In the genomic region with DNA sequence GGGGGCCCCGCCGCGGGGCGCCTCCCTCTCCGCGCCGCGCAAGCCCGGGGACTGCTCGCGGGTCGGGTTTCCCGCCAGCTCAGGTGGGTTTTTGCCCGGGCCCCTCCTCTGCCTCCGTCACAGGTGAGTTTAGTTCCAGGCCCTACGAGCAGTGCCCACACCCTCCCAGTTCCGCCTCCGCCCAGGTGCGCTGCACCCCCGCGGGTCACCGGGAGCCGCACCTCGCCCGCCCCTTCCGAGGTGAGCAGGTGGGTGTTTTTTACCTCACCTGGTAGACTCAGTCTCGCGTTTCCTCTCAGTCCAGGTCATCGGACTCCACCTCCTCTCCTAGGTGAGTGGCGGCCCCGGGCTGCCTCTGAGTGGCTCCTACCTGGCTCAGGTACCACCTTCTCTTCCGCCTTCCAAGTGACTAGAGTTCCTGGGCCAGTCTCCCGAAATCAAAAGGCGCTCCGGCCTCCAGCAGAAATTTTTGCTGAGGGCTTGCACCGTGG, we compare ENCODE assay signal across 1 cellular context.
TF ChIP-seq lines count a peak whose summit lies in the region.

A gene with protein sequence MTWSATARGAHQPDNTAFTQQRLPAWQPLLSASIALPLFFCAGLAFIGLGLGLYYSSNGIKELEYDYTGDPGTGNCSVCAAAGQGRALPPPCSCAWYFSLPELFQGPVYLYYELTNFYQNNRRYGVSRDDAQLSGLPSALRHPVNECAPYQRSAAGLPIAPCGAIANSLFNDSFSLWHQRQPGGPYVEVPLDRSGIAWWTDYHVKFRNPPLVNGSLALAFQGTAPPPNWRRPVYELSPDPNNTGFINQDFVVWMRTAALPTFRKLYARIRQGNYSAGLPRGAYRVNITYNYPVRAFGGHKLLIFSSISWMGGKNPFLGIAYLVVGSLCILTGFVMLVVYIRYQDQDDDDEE (minus strand): TSS at position 153 of the 491 bp plus-strand sequence. CDS start 191 bp downstream, outside the sequence.

TF ChIP-seq in IMR-90, 13 proteins besides CTCF, POLR2A, EP300 and RAD21:
- TF ChIP-seq, protein P1, sequence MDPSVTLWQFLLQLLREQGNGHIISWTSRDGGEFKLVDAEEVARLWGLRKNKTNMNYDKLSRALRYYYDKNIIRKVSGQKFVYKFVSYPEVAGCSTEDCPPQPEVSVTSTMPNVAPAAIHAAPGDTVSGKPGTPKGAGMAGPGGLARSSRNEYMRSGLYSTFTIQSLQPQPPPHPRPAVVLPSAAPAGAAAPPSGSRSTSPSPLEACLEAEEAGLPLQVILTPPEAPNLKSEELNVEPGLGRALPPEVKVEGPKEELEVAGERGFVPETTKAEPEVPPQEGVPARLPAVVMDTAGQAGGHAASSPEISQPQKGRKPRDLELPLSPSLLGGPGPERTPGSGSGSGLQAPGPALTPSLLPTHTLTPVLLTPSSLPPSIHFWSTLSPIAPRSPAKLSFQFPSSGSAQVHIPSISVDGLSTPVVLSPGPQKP (IDR thresholded peaks at IDR 0.05; ENCODE audit: borderline replicate concordance, low read depth, low read length): no peak
- no peak for TF ChIP-seq RCOR1 (IDR thresholded peaks at IDR 0.05; ENCODE audit: insufficient replicate concordance, low read length)
- no peak for TF ChIP-seq NFE2L2 (IDR thresholded peaks at IDR 0.05; ENCODE audit: low read depth, low read length)
- TF ChIP-seq MAZ (IDR thresholded peaks at IDR 0.05; ENCODE audit: borderline replicate concordance, low read depth, low read length): no peak
- TF ChIP-seq RFX5 (IDR thresholded peaks at IDR 0.05; ENCODE audit: low read depth, low read length): no peak
- no peak for TF ChIP-seq SMC3 (IDR thresholded peaks at IDR 0.05; ENCODE audit: low read depth, low read length)
- TF ChIP-seq, protein P2, sequence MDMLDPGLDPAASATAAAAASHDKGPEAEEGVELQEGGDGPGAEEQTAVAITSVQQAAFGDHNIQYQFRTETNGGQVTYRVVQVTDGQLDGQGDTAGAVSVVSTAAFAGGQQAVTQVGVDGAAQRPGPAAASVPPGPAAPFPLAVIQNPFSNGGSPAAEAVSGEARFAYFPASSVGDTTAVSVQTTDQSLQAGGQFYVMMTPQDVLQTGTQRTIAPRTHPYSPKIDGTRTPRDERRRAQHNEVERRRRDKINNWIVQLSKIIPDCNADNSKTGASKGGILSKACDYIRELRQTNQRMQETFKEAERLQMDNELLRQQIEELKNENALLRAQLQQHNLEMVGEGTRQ (IDR thresholded peaks at IDR 0.05; ENCODE audit: low read depth, low read length): no peak
- no peak for TF ChIP-seq FOS (IDR thresholded peaks at IDR 0.05; ENCODE audit: low read depth, low read length)
- TF ChIP-seq CEBPB (IDR thresholded peaks at IDR 0.05; ENCODE audit: low read depth, low read length): no peak
- no peak for TF ChIP-seq MXI1 (IDR thresholded peaks at IDR 0.05; ENCODE audit: borderline replicate concordance, low read depth, low read length)
- no peak for TF ChIP-seq CHD1 (IDR thresholded peaks at IDR 0.05; ENCODE audit: low read depth, low read length)
- no peak for TF ChIP-seq MAFK (IDR thresholded peaks at IDR 0.05; ENCODE audit: low read depth, low read length)
- TF ChIP-seq BHLHE40 (IDR thresholded peaks at IDR 0.05; ENCODE audit: low read depth, low read length): no peak
